Comparison of ENCODE assay signal across 27 cellular contexts in genomic region chr4:152240232-152240631, GRCh38.
"Had no signal": no experiment of that assay in that cellular context is flagged by ENCODE, and none has a peak within 500 bp of the region (broad histone marks: within the 10 kb centered on the region; RNA-seq: fewer than 3 reads in every experiment).

No MANE protein-coding gene starts in this region.

- H3K9me3 ChIP-seq: stomach, suprapubic skin, testis, thoracic aorta, thyroid gland, tibial artery, tibial nerve, transverse colon, upper lobe of left lung, upper lobe of right lung, uterus, vagina had no signal

- H3K4me3 ChIP-seq: stomach, suprapubic skin, testis, thoracic aorta, thyroid gland, tibial artery, tibial nerve, transverse colon, upper lobe of left lung, upper lobe of right lung, uterus, vagina had no signal

- H3K27me3 ChIP-seq: stomach, suprapubic skin, testis, thyroid gland, tibial artery, tibial nerve, transverse colon, upper lobe of left lung, upper lobe of right lung, uterus, vagina had no signal

- FAIRE-seq: urothelium cell line had no signal

- H3K27ac ChIP-seq: stomach, suprapubic skin, testis, thoracic aorta, thyroid gland, tibial artery, tibial nerve, transverse colon, upper lobe of left lung, upper lobe of right lung, uterus, vagina had no signal

- H3K4me1 ChIP-seq: stomach, testis, transverse colon, upper lobe of right lung, uterus, vagina had no signal

- ATAC-seq: stimulated activated effector memory CD8-positive, alpha-beta T cell treated with anti-CD3 and anti-CD28 coated beads, Interleukin-12 subunit alpha, Interleukin-12 subunit beta, amount 100 ng/mL, for 72 hours; stimulated activated memory B cell treated with anti-CD40 and anti-IgM and Interleukin-4, amounts not matched to agents 10 μg/mL and 1 μg/mL and 100 μg/mL, for 72 hours; stimulated activated naive B cell treated with anti-CD40 and anti-IgM and Interleukin-4, amounts not matched to agents 10 μg/mL and 1 μg/mL and 100 μg/mL, for 72 hours; stimulated activated naive CD8-positive, alpha-beta T cell treated with anti-CD3 and anti-CD28 coated beads, Interleukin-15, amount 100 ng/mL, for 72 hours; stimulated activated naive CD8-positive, alpha-beta T cell treated with anti-CD3 and anti-CD28 coated beads, Interleukin-15, Interleukin-2, amounts not matched to agents 100 U/mL and 50 U/mL, for 24 hours; upper lobe of right lung had no signal

- H3K36me3 ChIP-seq: stomach, suprapubic skin, thoracic aorta, thyroid gland, tibial artery, tibial nerve, transverse colon, upper lobe of left lung, upper lobe of right lung, uterus, vagina had no signal

- DNase-seq: stimulated activated CD4-positive, alpha-beta T cell treated with anti-CD3 and anti-CD28 coated beads, Interleukin-2, amount 100 ng/mL, for 48 hours; stimulated activated CD4-positive, alpha-beta T cell treated with anti-CD3 and anti-CD28 coated beads, Interleukin-4, amount 100 ng/mL, for 1 hour; stimulated activated CD4-positive, alpha-beta T cell treated with anti-CD3 and anti-CD28 coated beads, Interleukin-4, amount 100 ng/mL, for 24 hours; stimulated activated CD4-positive, alpha-beta T cell treated with anti-CD3 and anti-CD28 coated beads, Interleukin-4, amount 100 ng/mL, for 4 hours; stimulated activated CD8-positive, alpha-beta memory T cell treated with anti-CD3 and anti-CD28 coated beads, Interleukin-4, amount 100 ng/mL, for 48 hours; stimulated activated naive B cell treated with anti-CD40 and anti-IgM and Interleukin-4, amounts not matched to agents 10 μg/mL and 1 μg/mL and 100 μg/mL, for 72 hours; stimulated activated naive CD4-positive, alpha-beta T cell; stimulated activated naive CD4-positive, alpha-beta T cell treated with Interleukin-2 at 50 U/mL for 16 hours; stimulated activated naive CD8-positive, alpha-beta T cell treated with anti-CD3 and anti-CD28 coated beads, Interleukin-15, amount 100 ng/mL, for 72 hours; stimulated activated naive CD8-positive, alpha-beta T cell treated with anti-CD3 and anti-CD28 coated beads, Interleukin-15, Interleukin-2, amounts not matched to agents 100 U/mL and 50 U/mL, for 24 hours; stomach; substantia nigra; testis; thyroid gland; tibial artery; transverse colon; trophoblast cell; upper lobe of left lung; upper lobe of right lung; uterus had no signal
